11 cellular contexts compared by ENCODE assay signal in the genomic region with DNA sequence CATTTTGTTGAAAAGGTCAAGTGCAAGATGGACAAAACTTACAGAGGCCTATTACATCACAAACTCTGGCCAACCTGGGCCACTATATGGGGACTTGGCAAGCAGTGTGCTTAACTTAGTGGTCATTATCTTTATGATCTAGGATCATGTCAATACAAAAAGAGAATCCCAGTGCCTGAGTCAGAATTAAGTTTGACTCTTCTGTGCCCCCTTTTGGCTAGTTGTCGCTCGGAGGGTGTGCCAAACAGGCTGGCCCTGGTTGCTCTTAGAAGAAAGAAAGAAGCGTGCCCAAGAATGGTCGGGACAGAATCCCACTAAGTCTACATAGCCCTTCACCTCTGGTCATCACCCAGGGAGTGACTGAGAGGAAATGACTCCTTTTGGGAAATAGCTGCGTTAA.
DNase-seq lines count a peak whose midpoint lies in the region; ATAC-seq, FAIRE-seq and TF ChIP-seq lines count a peak whose summit lies in the region.
"Had no signal": no experiment of that assay in that cellular context is flagged by ENCODE, and none has a peak within 500 bp of the region (broad histone marks: within the 10 kb centered on the region; RNA-seq: fewer than 3 reads in every experiment).

No MANE protein-coding gene starts in this region.

- no peak for ATAC-seq in gastroesophageal sphincter
- ATAC-seq in GM21717 (IDR thresholded peaks at IDR 0.05; ENCODE audit: unreplicated experiment), result no peak
- ATAC-seq: body of pancreas had no signal

- WGBS in gastroesophageal sphincter (ENCODE audit: low coverage in 1 of 2), 2 donors, result 56 to 100% methylated on average over 1 to 3 of the region's 5 CpGs

- H3K36me3 ChIP-seq in gastroesophageal sphincter, result no peaks in the 10 kb centered on the region

- H3K4me1 Mint-ChIP-seq in Calu3 (ENCODE audit: low read depth, unreplicated experiment), result no peaks in the 10 kb centered on the region

- BruUV-seq in Calu3 (replicated peaks; lab: Mats Ljungman, UMichigan), result no TSS peak

- intact Hi-C loops in Calu3 (cut with micrococcal nuclease; ENCODE audit: unreplicated experiment), result loop anchor here (10.0 kb wide), 1 partner anchor 364 kb away; no protein-coding TSS in a partner anchor

- no peak overlapping the region for H3K27ac ChIP-seq in gastroesophageal sphincter
- H3K27ac ChIP-seq: body of pancreas, PC-9 had no signal

- TF ChIP-seq POLR2A in GM12892 (IDR thresholded peaks at IDR 0.05; ENCODE audit: low read depth, low read length) (no peak), gastroesophageal sphincter (IDR thresholded peaks at IDR 0.05) (no peak)

- DNase-seq in Calu3, result peak; percentile 12
- peak; percentile 21 for DNase-seq in LNCaP clone FGC (ENCODE audit: low read depth)
- DNase-seq in activated T-cell treated with anti-CD3 and anti-CD28 coated beads for 24 hours (ENCODE audit: low read depth), result peak; percentile 18
- peak; percentile 12 to 23 for DNase-seq in lung microvascular endothelial cell (ENCODE audit: low read depth in 2 of 2)
- no peak for DNase-seq in GM12892 (ENCODE audit: insufficient read length)
- DNase-seq in NK-92 (lab: John Stamatoyannopoulos, UW; ENCODE audit: unreplicated experiment), result no peak
- DNase-seq: body of pancreas, GDM1 had no signal

- CTCF ChIA-PET in Calu3 (lab: Charles Lee), result no interaction called here

- H3K4me3 ChIP-seq in LNCaP clone FGC (ENCODE audit: low read depth, low read length) (no peak overlapping the region), gastroesophageal sphincter (no peak overlapping the region)
- H3K4me3 ChIP-seq: body of pancreas, PC-9 had no signal

- no peaks in the 10 kb centered on the region for H3K4me1 ChIP-seq in gastroesophageal sphincter
- H3K4me1 ChIP-seq: body of pancreas had no signal

- no peaks in the 10 kb centered on the region for H3K36me3 Mint-ChIP-seq in Calu3 (ENCODE audit: insufficient read depth, unreplicated experiment)

- no peak overlapping the region for H3K4me3 Mint-ChIP-seq in Calu3 (ENCODE audit: low read depth, unreplicated experiment)

- FAIRE-seq in GM12892 (lab: Jason Lieb, UNC), result no peak

- no peak overlapping the region for H3K27ac Mint-ChIP-seq in Calu3 (ENCODE audit: unreplicated experiment)

- no peaks in the 10 kb centered on the region for H3K9me3 Mint-ChIP-seq in Calu3 (ENCODE audit: low read depth, unreplicated experiment)

- no peaks in the 10 kb centered on the region for H3K27me3 Mint-ChIP-seq in Calu3 (ENCODE audit: unreplicated experiment)

- TF ChIP-seq EP300 in gastroesophageal sphincter (IDR thresholded peaks at IDR 0.05), result no peak

- H3K9me3 ChIP-seq in gastroesophageal sphincter, result no peaks in the 10 kb centered on the region
- H3K9me3 ChIP-seq: body of pancreas had no signal

- TF ChIP-seq CTCF in Calu3 (IDR thresholded peaks at IDR 0.05; ENCODE audit: unreplicated experiment) (no peak), LNCaP clone FGC (IDR thresholded peaks at IDR 0.05; ENCODE audit: control insufficient read depth, extremely low read depth, insufficient read depth) (peak; percentile 37), gastroesophageal sphincter (IDR thresholded peaks at IDR 0.05) (no peak)

- no peaks in the 10 kb centered on the region for H3K27me3 ChIP-seq in gastroesophageal sphincter
- H3K27me3 ChIP-seq: body of pancreas had no signal

Comparison
In these comparisons a context has a peak if more than half of its experiments do, and no peak if none do; other contexts are left out.
1. DNase-seq: peak in Calu3 (single experiment), LNCaP clone FGC (single experiment), activated T-cell treated with anti-CD3 and anti-CD28 coated beads for 24 hours (single experiment) and lung microvascular endothelial cell (2 of 2); none in GM12892 (single experiment) and NK-92 (single experiment).